In genomic region chr19:4055209-4055552, GRCh38 we compare ENCODE assay signal across 25 cellular contexts.
"Had no signal": no experiment of that assay in that cellular context is flagged by ENCODE, and none has a peak within 500 bp of the region (broad histone marks: within the 10 kb centered on the region; RNA-seq: fewer than 3 reads in every experiment).

No MANE protein-coding gene starts in this region.

- H3K9me3 ChIP-seq: gastrocnemius medialis, neutrophil, sigmoid colon, thoracic aorta, upper lobe of right lung had no signal

- H3K27me3 ChIP-seq: gastrocnemius medialis, hepatocyte, neutrophil, sigmoid colon, upper lobe of right lung had no signal

- H3K4me2 ChIP-seq: hepatocyte had no signal

- DNase-seq: activated CD4-positive, alpha-beta memory T cell treated with anti-CD3 and anti-CD28 coated beads for 36 hours; activated CD4-positive, alpha-beta T cell treated with anti-CD3 and anti-CD28 coated beads, Interleukin-2, amount 10 ng/mL, durations not matched to agents 24 days and 14 days; activated CD4-positive, CD25-positive, alpha-beta regulatory T cell treated with anti-CD3 and anti-CD28 coated beads, Interleukin-2, amount 50 U/mL, for 72 hours; activated CD8-positive, alpha-beta memory T cell treated with anti-CD3 and anti-CD28 coated beads, Interleukin-2, amount 50 U/mL, for 4 hours; activated T-cell treated with anti-CD3 and anti-CD28 coated beads, Interleukin-2, amount 50 U/mL, for 4 hours; anterior cingulate cortex; dermis blood vessel endothelial cell; effector CD8-positive, alpha-beta T cell; gastrocnemius medialis; left cardiac atrium; left ventricle myocardium superior; mammary epithelial cell; naive thymus-derived CD8-positive, alpha-beta T cell; small intestine; stimulated activated CD4-positive, alpha-beta T cell treated with anti-CD3 and anti-CD28 coated beads, Interleukin-4, amount 100 ng/mL, for 24 hours; T-helper 17 cell; T1000; upper lobe of right lung had no signal

- H3K4me3 ChIP-seq: gastrocnemius medialis, hepatocyte, sigmoid colon, thoracic aorta, upper lobe of right lung had no signal

- H3K27ac ChIP-seq: hepatocyte, neutrophil, thoracic aorta, upper lobe of right lung had no signal

- H2AFZ ChIP-seq: hepatocyte had no signal

- FAIRE-seq: bronchial epithelial cell, endometrium, keratinocyte, small intestine had no signal
